10 cellular contexts compared by ENCODE assay signal in genomic region chr3:46607603-46608028, GRCh38. TPM values are rescaled to one million over a fixed set of nuclear protein-coding genes. Genes with fewer than 3 reads are reported as not detected.
A peak's percentile ranks its signal among the peaks of the same experiment; 100 is the strongest.
DNase-seq lines count a peak whose midpoint lies in the region; ATAC-seq and TF ChIP-seq lines count a peak whose summit lies in the region.
"Had no signal": no experiment of that assay in that cellular context is flagged by ENCODE, and none has a peak within 500 bp of the region (broad histone marks: within the 10 kb centered on the region; RNA-seq: fewer than 3 reads in every experiment).

No MANE protein-coding gene starts in this region.

- H2AFZ ChIP-seq in osteoblast (ENCODE audit: low read length) = no peak overlapping the region

- H3K4me2 ChIP-seq in osteoblast (ENCODE audit: insufficient read depth, low read length) = no peak overlapping the region

- H3K4me1 ChIP-seq in osteoblast (ENCODE audit: insufficient read depth, low read length) = no peaks in the 10 kb centered on the region
- H3K4me1 ChIP-seq: breast epithelium had no signal

- peak; percentile 15 for TF ChIP-seq CTCF in GM12864 (IDR thresholded peaks at IDR 0.05; ENCODE audit: low read depth, low read length, missing control alignments)
- TF ChIP-seq CTCF in choroid plexus epithelial cell (conservative IDR thresholded peaks at IDR 0.05; ENCODE audit: low read depth, low read length) = peak; percentile 35
- peak; percentile 15 for TF ChIP-seq CTCF in osteoblast (IDR thresholded peaks at IDR 0.05; ENCODE audit: extremely low read depth, low read depth, low read length)

- H3K4me3 ChIP-seq in GM12864 (ENCODE audit: low read depth, low read length) = no peak overlapping the region
- no peak overlapping the region for H3K4me3 ChIP-seq in choroid plexus epithelial cell (ENCODE audit: low read depth, low read length)
- H3K4me3 ChIP-seq in osteoblast (ENCODE audit: insufficient read depth, low read length) = no peak overlapping the region
- H3K4me3 ChIP-seq: breast epithelium had no signal

- no peaks in the 10 kb centered on the region for H4K20me1 ChIP-seq in osteoblast (ENCODE audit: insufficient read depth, low read length)

- no peak overlapping the region for H3K27ac ChIP-seq in osteoblast (ENCODE audit: low read depth, low read length)
- H3K27ac ChIP-seq: breast epithelium had no signal

- peaks cover 27% of the 10 kb centered on the region for H3K27me3 ChIP-seq in osteoblast (ENCODE audit: insufficient read depth, low read length)
- H3K27me3 ChIP-seq: breast epithelium had no signal

- no peak for ATAC-seq in GM21717 (IDR thresholded peaks at IDR 0.05; ENCODE audit: unreplicated experiment)

- no peaks in the 10 kb centered on the region for H3K79me2 ChIP-seq in osteoblast (ENCODE audit: insufficient read depth, low read length)

- no peaks in the 10 kb centered on the region for H3K9me3 ChIP-seq in osteoblast (ENCODE audit: low read depth, low read length)
- H3K9me3 ChIP-seq: breast epithelium had no signal

- DNase-seq in GM12864 (ENCODE audit: low read depth) (no peak), MV-4-11 (lab: John Stamatoyannopoulos, UW) (peak; percentile 73), choroid plexus epithelial cell (ENCODE audit: low read depth) (peak; percentile 16), osteoblast (ENCODE audit: insufficient read length, low spot score, missing footprints) (no peak), LoVo (ENCODE audit: low spot score) (no peak)
- DNase-seq in activated T-cell treated with anti-CD3 and anti-CD28 coated beads, Interleukin-2, amount 50 U/mL, for 1 hour = no peak
- DNase-seq: DMS79 treated with DMSO at 0.1 percent for 48 hours, NCI-H774 had no signal

- H3K36me3 ChIP-seq in osteoblast (ENCODE audit: insufficient read depth, low read length) = no peaks in the 10 kb centered on the region
- H3K36me3 ChIP-seq: breast epithelium had no signal

RNA-seq across cellular contexts. Expression of gene FAM240A, which starts 4.7 kb away (rescaled TPM):
- total RNA-seq in osteoblast = under 0.01 and 0.36 TPM in 2 replicates
- total RNA-seq: breast epithelium had no signal

RNA-seq across cellular contexts. Expression of gene LRRC2, which starts 41.5 kb away (rescaled TPM):
- 4.7 and 5.1 TPM in 2 replicates for total RNA-seq in osteoblast

Comparison
In these comparisons a context has a peak if more than half of its experiments do, and no peak if none do; other contexts are left out.
1. DNase-seq: peak in MV-4-11 (single experiment) and choroid plexus epithelial cell (single experiment); none in GM12864 (single experiment), osteoblast (single experiment), LoVo (single experiment) and activated T-cell treated with anti-CD3 and anti-CD28 coated beads, Interleukin-2, amount 50 U/mL, for 1 hour (single experiment).
2. Peak in every context shown above with its lines, with median percentiles within 50 percentile points of each other: CTCF ChIP-seq.